Comparison of ENCODE assay signal across 8 cellular contexts in genomic region chr10:65571011-65571570, GRCh38.
DNase-seq lines count a peak whose midpoint lies in the region; ATAC-seq and TF ChIP-seq lines count a peak whose summit lies in the region.

No MANE protein-coding gene starts in this region.

- DNase-seq in ascending aorta (ENCODE audit: low spot score in 2 of 2) (no peak), left colon (no peak), omental fat pad (ENCODE audit: low spot score) (no peak)
- no peak for DNase-seq in effector CD8-positive, alpha-beta T cell (lab: John Stamatoyannopoulos, UW)

- H3K27me3 ChIP-seq in BLaER1 treated with 17β-estradiol and CSF1 and Interleukin-3, amounts not matched to agents 10 nM and 100 nM = no peaks in the 10 kb centered on the region
- no peaks in the 10 kb centered on the region for H3K27me3 ChIP-seq in ascending aorta

- TF ChIP-seq CTCF in ascending aorta (IDR thresholded peaks at IDR 0.05) = no peak
- no peak for TF ChIP-seq CTCF in omental fat pad (IDR thresholded peaks at IDR 0.05)

- peak overlapping the region; percentile 55 to 81 (median 75) for H3K4me2 ChIP-seq in BLaER1 treated with 17β-estradiol and CSF1 and Interleukin-3, amounts not matched to agents 10 nM and 100 nM

- no peaks in the 10 kb centered on the region for H3K36me3 ChIP-seq in BLaER1 treated with 17β-estradiol and CSF1 and Interleukin-3, amounts not matched to agents 10 nM and 100 nM
- no peaks in the 10 kb centered on the region for H3K36me3 ChIP-seq in ascending aorta

- peak overlapping the region in 7 of 11 experiments; percentile 27 to 55 (median 49); a peak in 12 of 22 replicates for H3K27ac ChIP-seq in BLaER1 treated with 17β-estradiol and CSF1 and Interleukin-3, amounts not matched to agents 10 nM and 100 nM
- no peak overlapping the region for H3K27ac ChIP-seq in ascending aorta

- H4K20me1 ChIP-seq in BLaER1 treated with 17β-estradiol and CSF1 and Interleukin-3, amounts not matched to agents 10 nM and 100 nM = no peaks in the 10 kb centered on the region; a peak in 1 of 22 replicates

- peak overlapping the region; percentile 6 to 63 (median 41); a peak in 16 of 20 replicates for H3K4me3 ChIP-seq in BLaER1 treated with 17β-estradiol and CSF1 and Interleukin-3, amounts not matched to agents 10 nM and 100 nM
- peak overlapping the region; percentile 1 to 50 for H3K4me3 ChIP-seq in ascending aorta

- H3K9ac ChIP-seq in BLaER1 treated with 17β-estradiol and CSF1 and Interleukin-3, amounts not matched to agents 10 nM and 100 nM = peak overlapping the region in 6 of 11 experiments; percentile 10 to 44 (median 28); a peak in 7 of 22 replicates

- H3K4me1 ChIP-seq in BLaER1 treated with 17β-estradiol and CSF1 and Interleukin-3, amounts not matched to agents 10 nM and 100 nM = peaks cover 9 to 15% (median 13%) of the 10 kb centered on the region in 10 experiments; a peak in 18 of 20 replicates
- H3K4me1 ChIP-seq in ascending aorta = no peaks in the 10 kb centered on the region

- ATAC-seq in HG03066 (IDR thresholded peaks at IDR 0.05; ENCODE audit: low read depth, unreplicated experiment) = peak; percentile 52
- peak; percentile 88 for ATAC-seq in left colon
- ATAC-seq in omental fat pad (ENCODE audit: low FRiP score) = no peak
- ATAC-seq in GM21529 (IDR thresholded peaks at IDR 0.05; ENCODE audit: unreplicated experiment) = no peak
- ATAC-seq in HG03565 (IDR thresholded peaks at IDR 0.05; ENCODE audit: unreplicated experiment) = no peak

- no peaks in the 10 kb centered on the region for H3K9me3 ChIP-seq in BLaER1 treated with 17β-estradiol and CSF1 and Interleukin-3, amounts not matched to agents 10 nM and 100 nM (replicated peaks in 1 of 11)
- no peaks in the 10 kb centered on the region for H3K9me3 ChIP-seq in ascending aorta

- intact Hi-C loops in ascending aorta (cut with DNase I) (no loop called here), left colon (cut with DNase I, micrococcal nuclease) (no loop called here)

Comparison
In these comparisons a context has a peak if more than half of its experiments do, and no peak if none do; other contexts are left out.
1. H3K27ac ChIP-seq: peak in BLaER1 treated with 17β-estradiol and CSF1 and Interleukin-3, amounts not matched to agents 10 nM and 100 nM (7 of 11); none in ascending aorta (0 of 2).
2. ATAC-seq: peak in HG03066 (single experiment) and left colon (single experiment); none in omental fat pad (single experiment), GM21529 (single experiment) and HG03565 (single experiment).